Comparison of ENCODE assay signal across 1 cellular context in genomic region chr9:100028201-100028784, GRCh38.
TF ChIP-seq lines count a peak whose summit lies in the region.

No MANE protein-coding gene starts in this region.

TF ChIP-seq in GM12878, 131 proteins besides CTCF, POLR2A, EP300 and RAD21 (continued from another document):
- TF ChIP-seq IRF5 (IDR thresholded peaks at IDR 0.05; ENCODE audit: borderline replicate concordance) (no peak), RELB (IDR thresholded peaks at IDR 0.05; ENCODE audit: low read depth) (peak; percentile 59), BHLHE40 (IDR thresholded peaks at IDR 0.05; ENCODE audit: borderline replicate concordance in 1 of 2, low read depth in 2 of 2, low read length in 1 of 2) (no peak), IRF4 (IDR thresholded peaks at IDR 0.05; ENCODE audit: low read depth, low read length) (peak; percentile 61; the same call in 1 of the 2 replicates), ZNF622 (IDR thresholded peaks at IDR 0.05) (no peak), SMAD5 (IDR thresholded peaks at IDR 0.05; ENCODE audit: low read depth) (no peak), RELA (IDR thresholded peaks at IDR 0.05; ENCODE audit: borderline replicate concordance, partially characterized antibody) (peak; percentile 11), TCF3 (IDR thresholded peaks at IDR 0.05; ENCODE audit: borderline replicate concordance, insufficient read depth, low read depth, low read length) (no peak), HSF1 (IDR thresholded peaks at IDR 0.05; ENCODE audit: low read depth, low read length) (0 out of 2 replicates have a peak, but pooled peaks have one; percentile 10), SMC3 (IDR thresholded peaks at IDR 0.05; ENCODE audit: borderline replicate concordance, low read length) (peak; percentile 99), PAX8 (IDR thresholded peaks at IDR 0.05) (no peak), NBN (IDR thresholded peaks at IDR 0.05) (peak; percentile 71), NR2C2 (IDR thresholded peaks at IDR 0.05; ENCODE audit: borderline replicate concordance, control insufficient read depth, insufficient read length, low read depth) (no peak)
